In the genomic region with DNA sequence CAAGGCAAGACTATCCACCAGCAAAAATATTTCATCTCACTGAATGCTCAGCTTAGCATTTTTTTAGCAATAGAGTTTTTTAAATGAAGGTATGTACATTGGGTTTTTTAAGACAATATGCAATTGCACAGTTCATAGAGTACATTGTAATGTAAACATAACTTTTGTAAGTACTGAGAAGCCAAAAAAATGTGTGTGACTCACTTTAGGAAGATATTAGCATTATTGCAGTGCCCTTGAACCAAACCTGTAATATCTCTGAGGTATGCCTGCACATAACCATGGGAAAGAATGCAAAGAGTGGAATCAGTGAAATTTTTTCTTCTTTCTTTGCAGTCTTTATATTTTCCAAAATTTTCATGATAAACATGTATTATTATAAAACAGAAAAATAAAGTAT, we compare ENCODE assay signal across 1 cellular context.
TF ChIP-seq lines count a peak whose summit lies in the region.

No MANE protein-coding gene starts in this region.

TF ChIP-seq in HepG2, 621 proteins besides CTCF, POLR2A, EP300 and RAD21 (continued from another document):
- TF ChIP-seq MXD4 (CRISPR knock-in tag; IDR thresholded peaks at IDR 0.05), result no peak
- TF ChIP-seq, protein P1, sequence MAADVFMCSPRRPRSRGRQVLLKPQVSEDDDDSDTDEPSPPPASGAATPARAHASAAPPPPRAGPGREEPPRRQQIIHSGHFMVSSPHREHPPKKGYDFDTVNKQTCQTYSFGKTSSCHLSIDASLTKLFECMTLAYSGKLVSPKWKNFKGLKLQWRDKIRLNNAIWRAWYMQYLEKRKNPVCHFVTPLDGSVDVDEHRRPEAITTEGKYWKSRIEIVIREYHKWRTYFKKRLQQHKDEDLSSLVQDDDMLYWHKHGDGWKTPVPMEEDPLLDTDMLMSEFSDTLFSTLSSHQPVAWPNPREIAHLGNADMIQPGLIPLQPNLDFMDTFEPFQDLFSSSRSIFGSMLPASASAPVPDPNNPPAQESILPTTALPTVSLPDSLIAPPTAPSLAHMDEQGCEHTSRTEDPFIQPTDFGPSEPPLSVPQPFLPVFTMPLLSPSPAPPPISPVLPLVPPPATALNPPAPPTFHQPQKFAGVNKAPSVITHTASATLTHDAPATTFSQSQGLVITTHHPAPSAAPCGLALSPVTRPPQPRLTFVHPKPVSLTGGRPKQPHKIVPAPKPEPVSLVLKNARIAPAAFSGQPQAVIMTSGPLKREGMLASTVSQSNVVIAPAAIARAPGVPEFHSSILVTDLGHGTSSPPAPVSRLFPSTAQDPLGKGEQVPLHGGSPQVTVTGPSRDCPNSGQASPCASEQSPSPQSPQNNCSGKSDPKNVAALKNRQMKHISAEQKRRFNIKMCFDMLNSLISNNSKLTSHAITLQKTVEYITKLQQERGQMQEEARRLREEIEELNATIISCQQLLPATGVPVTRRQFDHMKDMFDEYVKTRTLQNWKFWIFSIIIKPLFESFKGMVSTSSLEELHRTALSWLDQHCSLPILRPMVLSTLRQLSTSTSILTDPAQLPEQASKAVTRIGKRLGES (CRISPR knock-in tag; IDR thresholded peaks at IDR 0.05; ENCODE audit: borderline replicate concordance), result no peak
- TF ChIP-seq, protein P2, sequence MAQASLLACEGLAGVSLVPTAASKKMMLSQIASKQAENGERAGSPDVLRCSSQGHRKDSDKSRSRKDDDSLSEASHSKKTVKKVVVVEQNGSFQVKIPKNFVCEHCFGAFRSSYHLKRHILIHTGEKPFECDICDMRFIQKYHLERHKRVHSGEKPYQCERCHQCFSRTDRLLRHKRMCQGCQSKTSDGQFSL (CRISPR knock-in tag; IDR thresholded peaks at IDR 0.05), result no peak
- TF ChIP-seq, protein P3, sequence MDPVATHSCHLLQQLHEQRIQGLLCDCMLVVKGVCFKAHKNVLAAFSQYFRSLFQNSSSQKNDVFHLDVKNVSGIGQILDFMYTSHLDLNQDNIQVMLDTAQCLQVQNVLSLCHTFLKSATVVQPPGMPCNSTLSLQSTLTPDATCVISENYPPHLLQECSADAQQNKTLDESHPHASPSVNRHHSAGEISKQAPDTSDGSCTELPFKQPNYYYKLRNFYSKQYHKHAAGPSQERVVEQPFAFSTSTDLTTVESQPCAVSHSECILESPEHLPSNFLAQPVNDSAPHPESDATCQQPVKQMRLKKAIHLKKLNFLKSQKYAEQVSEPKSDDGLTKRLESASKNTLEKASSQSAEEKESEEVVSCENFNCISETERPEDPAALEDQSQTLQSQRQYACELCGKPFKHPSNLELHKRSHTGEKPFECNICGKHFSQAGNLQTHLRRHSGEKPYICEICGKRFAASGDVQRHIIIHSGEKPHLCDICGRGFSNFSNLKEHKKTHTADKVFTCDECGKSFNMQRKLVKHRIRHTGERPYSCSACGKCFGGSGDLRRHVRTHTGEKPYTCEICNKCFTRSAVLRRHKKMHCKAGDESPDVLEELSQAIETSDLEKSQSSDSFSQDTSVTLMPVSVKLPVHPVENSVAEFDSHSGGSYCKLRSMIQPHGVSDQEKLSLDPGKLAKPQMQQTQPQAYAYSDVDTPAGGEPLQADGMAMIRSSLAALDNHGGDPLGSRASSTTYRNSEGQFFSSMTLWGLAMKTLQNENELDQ (CRISPR knock-in tag; IDR thresholded peaks at IDR 0.05; ENCODE audit: borderline replicate concordance), result no peak
- TF ChIP-seq, protein P4, sequence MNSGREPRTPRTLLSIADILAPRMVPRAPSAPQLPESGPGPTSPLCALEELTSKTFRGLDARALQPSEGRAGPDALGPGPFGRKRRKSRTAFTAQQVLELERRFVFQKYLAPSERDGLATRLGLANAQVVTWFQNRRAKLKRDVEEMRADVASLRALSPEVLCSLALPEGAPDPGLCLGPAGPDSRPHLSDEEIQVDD (CRISPR knock-in tag; IDR thresholded peaks at IDR 0.05; ENCODE audit: borderline replicate concordance), result no peak
- no peak for TF ChIP-seq SYNCRIP (IDR thresholded peaks at IDR 0.05; ENCODE audit: insufficient read depth, low read depth, low read length)
